Comparison of ENCODE assay signal across 1 cellular context in genomic region chr2:27177441-27178351, GRCh38.
TF ChIP-seq lines count a peak whose summit lies in the region.

No MANE protein-coding gene starts in this region.

TF ChIP-seq in HepG2, 621 proteins besides CTCF, POLR2A, EP300 and RAD21 (continued from another document and continues in another):
- TF ChIP-seq ARID4A (CRISPR knock-in tag; IDR thresholded peaks at IDR 0.05; ENCODE audit: borderline replicate concordance) (peak; percentile 52; the same call in 1 of the 2 replicates), ZNF704 (CRISPR knock-in tag; IDR thresholded peaks at IDR 0.05; ENCODE audit: borderline replicate concordance) (no peak), ZBTB33 (CRISPR knock-in tag; IDR thresholded peaks at IDR 0.05) (peak; percentile 68), SP2 (CRISPR knock-in tag; IDR thresholded peaks at IDR 0.05) (no peak), ZNF770 (CRISPR knock-in tag; IDR thresholded peaks at IDR 0.05) (peak; percentile 99), ZBTB44 (CRISPR knock-in tag; IDR thresholded peaks at IDR 0.05) (no peak), KLF16 (CRISPR knock-in tag; IDR thresholded peaks at IDR 0.05) (peak in 1 of 2 experiments; percentile 90; a peak in 2 of 4 replicates), ZNF781 (CRISPR knock-in tag; IDR thresholded peaks at IDR 0.05; ENCODE audit: borderline replicate concordance, not compliant biosample characterization) (no peak), ZNF326 (CRISPR knock-in tag; IDR thresholded peaks at IDR 0.05; ENCODE audit: borderline replicate concordance) (no peak), ATRX (CRISPR knock-in tag; IDR thresholded peaks at IDR 0.05; ENCODE audit: borderline replicate concordance) (no peak), ELF3 (CRISPR knock-in tag; IDR thresholded peaks at IDR 0.05) (peak; percentile 95), DBP (CRISPR knock-in tag; IDR thresholded peaks at IDR 0.05; ENCODE audit: not compliant biosample characterization) (peak; percentile 60), ZNF746 (CRISPR knock-in tag; IDR thresholded peaks at IDR 0.05) (peak; percentile 81), ISL2 (CRISPR knock-in tag; IDR thresholded peaks at IDR 0.05) (peak; percentile 98), NFE2L1 (CRISPR knock-in tag; IDR thresholded peaks at IDR 0.05; ENCODE audit: borderline replicate concordance) (no peak), CENPX (CRISPR knock-in tag; IDR thresholded peaks at IDR 0.05) (no peak), FLYWCH1 (CRISPR knock-in tag; IDR thresholded peaks at IDR 0.05) (no peak), SSRP1 (CRISPR knock-in tag; IDR thresholded peaks at IDR 0.05) (peak; percentile 30; the same call in 1 of the 2 replicates), ZFP82 (CRISPR knock-in tag; IDR thresholded peaks at IDR 0.05; ENCODE audit: borderline replicate concordance) (0 out of 2 replicates have a peak, but pooled peaks have one; percentile 10), POLR2AphosphoS5 (IDR thresholded peaks at IDR 0.05; ENCODE audit: low read depth, low read length) (no peak), MEF2D (CRISPR knock-in tag; IDR thresholded peaks at IDR 0.05) (peak; percentile 92), ARID2 (CRISPR knock-in tag; IDR thresholded peaks at IDR 0.05; ENCODE audit: borderline replicate concordance) (no peak), MXI1 (IDR thresholded peaks at IDR 0.05; ENCODE audit: borderline replicate concordance, low read depth, low read length) (peak; percentile 48; the same call in 1 of the 3 replicates), RBM22 (optimal IDR thresholded peaks at IDR 0.05; ENCODE audit: low read length) (no peak), ZNF562 (CRISPR knock-in tag; IDR thresholded peaks at IDR 0.05; ENCODE audit: borderline replicate concordance) (no peak), ZNF276 (CRISPR knock-in tag; IDR thresholded peaks at IDR 0.05; ENCODE audit: low read depth) (no peak), LBX2 (CRISPR knock-in tag; IDR thresholded peaks at IDR 0.05; ENCODE audit: borderline replicate concordance) (no peak), TARDBP (CRISPR knock-in tag; IDR thresholded peaks at IDR 0.05) (peak; percentile 84; the same call in 1 of the 2 replicates), CSRNP1 (CRISPR knock-in tag; IDR thresholded peaks at IDR 0.05) (peak; percentile 80; the same call in 1 of the 2 replicates), NONO (IDR thresholded peaks at IDR 0.05) (no peak), NONO (CRISPR knock-in tag; conservative IDR thresholded peaks at IDR 0.05) (peak; percentile 93), HNF1B (CRISPR knock-in tag; IDR thresholded peaks at IDR 0.05) (peak; percentile 73), ZNF17 (CRISPR knock-in tag; IDR thresholded peaks at IDR 0.05) (no peak), BCL3 (CRISPR knock-in tag; IDR thresholded peaks at IDR 0.05) (no peak), PLSCR1 (CRISPR knock-in tag; IDR thresholded peaks at IDR 0.05; ENCODE audit: borderline replicate concordance) (no peak), CAMTA2 (CRISPR knock-in tag; IDR thresholded peaks at IDR 0.05; ENCODE audit: borderline replicate concordance) (no peak), TBX2 (CRISPR knock-in tag; IDR thresholded peaks at IDR 0.05; ENCODE audit: borderline replicate concordance) (peak; percentile 98), MTF2 (CRISPR knock-in tag; IDR thresholded peaks at IDR 0.05; ENCODE audit: borderline replicate concordance) (peak; percentile 36; the same call in 1 of the 2 replicates), ZNF468 (CRISPR knock-in tag; IDR thresholded peaks at IDR 0.05) (no peak), ZNF251 (CRISPR knock-in tag; IDR thresholded peaks at IDR 0.05) (0 out of 2 replicates have a peak, but pooled peaks have one; percentile 60), ZNF879 (CRISPR knock-in tag; IDR thresholded peaks at IDR 0.05) (no peak), ZNF354B (CRISPR knock-in tag; IDR thresholded peaks at IDR 0.05) (no peak)
